ENCODE assay signal across 8 cellular contexts in genomic region chr13:29508130-29508873, GRCh38.
A peak's percentile ranks its signal among the peaks of the same experiment; 100 is the strongest.
DNase-seq lines count a peak whose midpoint lies in the region; ATAC-seq and TF ChIP-seq lines count a peak whose summit lies in the region.

No MANE protein-coding gene starts in this region.

- DNase-seq in COLO829 (ENCODE audit: low spot score) (peak; percentile 87), LoVo (ENCODE audit: low spot score) (peak; percentile 71), SJCRH30 (peak; percentile 76 to 93), osteocyte (ENCODE audit: extremely low spot score, unreplicated experiment) (peak; percentile 94), thoracic aorta (ENCODE audit: low spot score) (peak; percentile 45)
- peak; percentile 57 for DNase-seq in activated gamma-delta T cell treated with anti-CD3 and anti-CD28 coated beads, Interleukin-2, amount 50 U/mL, for 16 hours (ENCODE audit: low read depth)

- H3K27ac Mint-ChIP-seq in osteocyte (ENCODE audit: unreplicated experiment) = no peak overlapping the region

- peaks cover 19% of the 10 kb centered on the region for H3K36me3 Mint-ChIP-seq in osteocyte (ENCODE audit: unreplicated experiment)

- TF ChIP-seq POLR2A in gastroesophageal sphincter (IDR thresholded peaks at IDR 0.05) = no peak

- H3K27ac ChIP-seq in SJCRH30 (no peak overlapping the region), gastroesophageal sphincter (peak overlapping the region in 2 of 4 donors; percentile 48 to 54), thoracic aorta (no peak overlapping the region)

- H3K27me3 Mint-ChIP-seq in osteocyte (ENCODE audit: unreplicated experiment) = peaks cover 5% of the 10 kb centered on the region

- H3K4me3 ChIP-seq in SJCRH30 (no peak overlapping the region), gastroesophageal sphincter (no peak overlapping the region), thoracic aorta (no peak overlapping the region)

- ATAC-seq in GM19467 (IDR thresholded peaks at IDR 0.05; ENCODE audit: unreplicated experiment) (peak; percentile 65), gastroesophageal sphincter (peak; percentile 72), thoracic aorta (ENCODE audit: insufficient number of reproducible peaks, low FRiP score, low read depth) (peak; percentile 55)

- 0 to 18% methylated on average over 1 to 2 of the region's 16 CpGs for WGBS in gastroesophageal sphincter (ENCODE audit: low coverage in 1 of 2), 2 donors

- H3K27me3 ChIP-seq in SJCRH30 (no peaks in the 10 kb centered on the region), gastroesophageal sphincter (peaks cover 5% of the 10 kb centered on the region), thoracic aorta (replicated peaks; ENCODE audit: insufficient read depth) (no peaks in the 10 kb centered on the region)

- peak in 3 of 4 experiments; percentile 92 to 97 (median 97) for TF ChIP-seq CTCF in gastroesophageal sphincter (IDR thresholded peaks at IDR 0.05)
- TF ChIP-seq CTCF in osteocyte (IDR thresholded peaks at IDR 0.05) = peak; percentile 98
- TF ChIP-seq CTCF in thoracic aorta (IDR thresholded peaks at IDR 0.05) = peak; percentile 96

- no peaks in the 10 kb centered on the region for H3K9me3 Mint-ChIP-seq in osteocyte (ENCODE audit: unreplicated experiment)

- no peak overlapping the region for H3K4me3 Mint-ChIP-seq in osteocyte (ENCODE audit: unreplicated experiment)

- H3K9me3 ChIP-seq in SJCRH30 (replicated peaks) (no peaks in the 10 kb centered on the region), gastroesophageal sphincter (no peaks in the 10 kb centered on the region), thoracic aorta (no peaks in the 10 kb centered on the region)

- peaks cover 34% of the 10 kb centered on the region for H3K4me1 Mint-ChIP-seq in osteocyte (ENCODE audit: unreplicated experiment)

- H3K36me3 ChIP-seq in SJCRH30 (peaks cover 9% of the 10 kb centered on the region; the same call in 1 of the 2 replicates), gastroesophageal sphincter (peaks cover 0 to 5% of the 10 kb centered on the region in 2 donors), thoracic aorta (peaks cover 4% of the 10 kb centered on the region)

- no peak for TF ChIP-seq EP300 in gastroesophageal sphincter (IDR thresholded peaks at IDR 0.05)

- H3K4me1 ChIP-seq in SJCRH30 (peaks cover 19% of the 10 kb centered on the region), gastroesophageal sphincter (peaks cover 0 to 43% (median 13%) of the 10 kb centered on the region in 3 donors), thoracic aorta (ENCODE audit: control insufficient read depth in 1 of 2, low read depth in 2 of 2) (peaks cover 0 to 13% of the 10 kb centered on the region in 2 donors)
